In genomic region chr13:49214917-49215376, GRCh38 we compare ENCODE assay signal across 8 cellular contexts. TPM values are rescaled to one million over a fixed set of nuclear protein-coding genes. Genes with fewer than 3 reads are reported as not detected.
DNase-seq lines count a peak whose midpoint lies in the region; ATAC-seq and TF ChIP-seq lines count a peak whose summit lies in the region.

No MANE protein-coding gene starts in this region.

- peaks cover 26% of the 10 kb centered on the region for H3K4me1 Mint-ChIP-seq in stimulated activated memory B cell treated with anti-CD40 and anti-IgM and Interleukin-4, amounts not matched to agents 10 μg/mL and 1 μg/mL and 100 μg/mL, for 72 hours
- peaks cover 25% of the 10 kb centered on the region for H3K4me1 Mint-ChIP-seq in endothelial cell (ENCODE audit: unreplicated experiment)

- DNase-seq in A673 (ENCODE audit: low spot score) (peak; percentile 75), HuH-7 (ENCODE audit: low spot score) (peak; percentile 22), head of caudate nucleus (peak in 25 of 42 donors; percentile 13 to 62 (median 38)), endothelial cell (ENCODE audit: low spot score) (no peak)
- peak; percentile 27 to 31 for DNase-seq in activated CD4-positive, alpha-beta T cell treated with anti-CD3 and anti-CD28 coated beads for 4 hours

- H3K9me3 ChIP-seq in A673 (ENCODE audit: low read depth, low read length, poor library complexity, severe bottlenecking): no peaks in the 10 kb centered on the region

- peaks cover 36% of the 10 kb centered on the region for H3K27me3 Mint-ChIP-seq in stimulated activated memory B cell treated with anti-CD40 and anti-IgM and Interleukin-4, amounts not matched to agents 10 μg/mL and 1 μg/mL and 100 μg/mL, for 72 hours
- peaks cover 20% of the 10 kb centered on the region for H3K27me3 Mint-ChIP-seq in endothelial cell (ENCODE audit: unreplicated experiment)

- peaks cover 10% of the 10 kb centered on the region for H3K4me1 ChIP-seq in A673 (ENCODE audit: insufficient read depth, low read length, poor library complexity, severe bottlenecking)

- peaks cover 18% of the 10 kb centered on the region for H3K36me3 Mint-ChIP-seq in stimulated activated memory B cell treated with anti-CD40 and anti-IgM and Interleukin-4, amounts not matched to agents 10 μg/mL and 1 μg/mL and 100 μg/mL, for 72 hours
- peaks cover 22% of the 10 kb centered on the region for H3K36me3 Mint-ChIP-seq in endothelial cell (ENCODE audit: low read depth, unreplicated experiment)

- no peak overlapping the region for H3K27ac Mint-ChIP-seq in stimulated activated memory B cell treated with anti-CD40 and anti-IgM and Interleukin-4, amounts not matched to agents 10 μg/mL and 1 μg/mL and 100 μg/mL, for 72 hours
- no peak overlapping the region for H3K27ac Mint-ChIP-seq in endothelial cell (ENCODE audit: unreplicated experiment)

- H3K4me3 Mint-ChIP-seq in stimulated activated memory B cell treated with anti-CD40 and anti-IgM and Interleukin-4, amounts not matched to agents 10 μg/mL and 1 μg/mL and 100 μg/mL, for 72 hours: no peak overlapping the region
- no peak overlapping the region for H3K4me3 Mint-ChIP-seq in endothelial cell (ENCODE audit: unreplicated experiment)

- no TSS peak for BruUV-seq in A673 (replicated peaks; lab: Mats Ljungman, UMichigan)

- H3K27ac ChIP-seq in A673 (ENCODE audit: low read depth, low read length, poor library complexity, severe bottlenecking): no peak overlapping the region

- no peak overlapping the region for H3K4me3 ChIP-seq in A673 (ENCODE audit: low read depth, low read length, poor library complexity, severe bottlenecking)

- CTCF ChIA-PET in A673 (lab: Charles Lee): no interaction called here

- ATAC-seq in GM18511 (IDR thresholded peaks at IDR 0.05; ENCODE audit: unreplicated experiment) (peak; percentile 72), HG03095 (IDR thresholded peaks at IDR 0.05; ENCODE audit: unreplicated experiment) (no peak)
- peak; percentile 72 for ATAC-seq in stimulated activated memory B cell treated with anti-CD40 and anti-IgM and Interleukin-4, amounts not matched to agents 10 μg/mL and 1 μg/mL and 100 μg/mL, for 72 hours

- H3K9me3 Mint-ChIP-seq in stimulated activated memory B cell treated with anti-CD40 and anti-IgM and Interleukin-4, amounts not matched to agents 10 μg/mL and 1 μg/mL and 100 μg/mL, for 72 hours: peaks cover 7% of the 10 kb centered on the region
- peaks cover 6% of the 10 kb centered on the region for H3K9me3 Mint-ChIP-seq in endothelial cell (ENCODE audit: unreplicated experiment)

- no peaks in the 10 kb centered on the region for H3K36me3 ChIP-seq in A673 (ENCODE audit: insufficient read depth, low read length, poor library complexity, severe bottlenecking)

- TF ChIP-seq CTCF in A673 (conservative IDR thresholded peaks at IDR 0.05; ENCODE audit: low read depth, low read length) (peak; percentile 42), endothelial cell (IDR thresholded peaks at IDR 0.05; ENCODE audit: unreplicated experiment) (no peak)

- peaks cover 7% of the 10 kb centered on the region for H3K27me3 ChIP-seq in A673 (replicated peaks; ENCODE audit: insufficient read depth, low read depth, low read length, poor library complexity)

- intact Hi-C loops in A673 (cut with micrococcal nuclease; ENCODE audit: unreplicated experiment): no loop called here
- intact Hi-C loops in head of caudate nucleus (cut with DNase I): no loop called here

- POLR2A ChIA-PET in A673 (lab: Charles Lee; ENCODE audit: low non-redundant PET): no interaction called here

RNA-seq across cellular contexts. Expression of gene MLNR, which starts 5.2 kb away (rescaled TPM):
- total RNA-seq in A673 (2021): not detected in 2 replicates
- not detected for total RNA-seq in endothelial cell (ENCODE audit: unreplicated experiment)

RNA-seq across cellular contexts. Expression of gene CDADC1, which starts 32.8 kb away (rescaled TPM):
- total RNA-seq in A673 (2021): 19.2 and 24.2 TPM in 2 replicates
- total RNA-seq in endothelial cell (ENCODE audit: unreplicated experiment): 5.1 TPM
